In the genomic region with DNA sequence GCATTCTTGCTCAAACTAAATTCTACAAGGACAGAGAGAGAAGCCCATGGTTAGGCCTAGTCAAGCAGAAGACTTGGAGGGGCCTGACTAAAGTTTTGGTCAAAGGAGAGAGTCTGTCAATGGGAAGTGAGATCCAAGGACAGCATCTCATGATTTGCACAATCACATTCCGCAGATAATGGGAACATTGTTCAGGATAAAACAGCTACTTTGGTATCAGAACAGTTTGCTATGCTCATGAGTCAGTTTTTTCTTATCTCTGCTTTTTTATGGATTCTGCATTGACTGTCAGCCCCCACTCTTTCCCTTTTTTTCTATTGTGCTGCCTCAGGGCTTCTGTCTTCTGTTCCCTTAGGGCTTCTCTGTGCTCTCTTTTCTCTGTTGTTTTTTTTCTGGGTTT, we compare ENCODE assay signal across 28 cellular contexts. TPM values are rescaled to one million over a fixed set of nuclear protein-coding genes. Genes with fewer than 3 reads are reported as not detected.
A peak's percentile ranks its signal among the peaks of the same experiment; 100 is the strongest.
DNase-seq lines count a peak whose midpoint lies in the region; ATAC-seq, FAIRE-seq and TF ChIP-seq lines count a peak whose summit lies in the region.
"Had no signal": no experiment of that assay in that cellular context is flagged by ENCODE, and none has a peak within 500 bp of the region (broad histone marks: within the 10 kb centered on the region; RNA-seq: fewer than 3 reads in every experiment).

No MANE protein-coding gene starts in this region.

- no peak for TF ChIP-seq CTCF in fibroblast of villous mesenchyme (IDR thresholded peaks at IDR 0.05; ENCODE audit: insufficient read depth, low read depth, low read length)

- DNase-seq in COLO829 (ENCODE audit: low spot score) (peak; percentile 56), SK-MEL-5 (ENCODE audit: low read depth, low spot score) (peak; percentile 88), fibroblast of villous mesenchyme (ENCODE audit: low read depth) (peak; percentile 11), sciatic nerve (ENCODE audit: low spot score) (no peak), cortex of kidney (lab: John Stamatoyannopoulos, UW) (no peak), H54 (ENCODE audit: insufficient read length, low spot score) (no peak)
- DNase-seq: activated CD4-positive, alpha-beta memory T cell treated with anti-CD3 and anti-CD28 coated beads for 36 hours; activated effector memory CD4-positive, alpha-beta T cell treated with Interleukin-2 at 50 U/mL for 16 hours; activated naive CD8-positive, alpha-beta T cell treated with anti-CD3 and anti-CD28 coated beads for 36 hours; activated T-cell treated with anti-CD3 and anti-CD28 coated beads for 4 hours; H7; Kasumi-1; mucosa of descending colon; MV-4-11; NCI-H1694; NCI-H2171; NCI-H524 treated with DMSO at 0.1 percent for 48 hours; NK-92 treated with Interleukin-12 subunit alpha and Interleukin-12 subunit beta, amount 100 ng/mL, for 24 hours; ovary; SIG-M5; T-helper 1 cell; uterus had no signal

- in situ Hi-C loops in SK-MEL-5 (cut with HindIII; ENCODE audit: low pct_unique_long_range_greater_than_20kb, low sequenced_read_pairs): no loop called here

- no peak overlapping the region for H3K4me3 ChIP-seq in fibroblast of villous mesenchyme (ENCODE audit: low read depth, low read length)
- H3K4me3 ChIP-seq: breast epithelium, mucosa of descending colon, ovary, uterus had no signal

- no peak for FAIRE-seq in H54 (lab: Jason Lieb, UNC)
- FAIRE-seq: GM12891 had no signal

- intact Hi-C loops in sciatic nerve (cut with DNase I): no loop called here

- ATAC-seq in sciatic nerve (peak; percentile 53), SK-N-SH treated with all-trans-retinoic acid at 6 μM for 48 hours (no peak), HG03025 (IDR thresholded peaks at IDR 0.05; ENCODE audit: low FRiP score, unreplicated experiment) (no peak)
- ATAC-seq: activated CD4-positive, CD25-positive, alpha-beta regulatory T cell treated with anti-CD3 and anti-CD28 coated beads, Interleukin-2, amount 50 U/mL, for 24 hours; mucosa of descending colon; Panc1 had no signal

- TF ChIP-seq POLR2A in H54 (IDR thresholded peaks at IDR 0.05; ENCODE audit: low read depth, low read length): no peak

TF ChIP-seq in SK-N-SH treated with all-trans-retinoic acid at 6 μM for 48 hours, 23 proteins besides CTCF, POLR2A, EP300 and RAD21:
- TF ChIP-seq GLIS3 (CRISPR knock-in tag; IDR thresholded peaks at IDR 0.05): no peak
- TF ChIP-seq TOX (CRISPR knock-in tag; IDR thresholded peaks at IDR 0.05; ENCODE audit: borderline replicate concordance): no peak
- no peak for TF ChIP-seq ZFP3 (CRISPR knock-in tag; IDR thresholded peaks at IDR 0.05)
- no peak for TF ChIP-seq ZNF565 (CRISPR knock-in tag; conservative IDR thresholded peaks at IDR 0.05; ENCODE audit: low read depth)
- TF ChIP-seq BACH2 (CRISPR knock-in tag; IDR thresholded peaks at IDR 0.05; ENCODE audit: borderline replicate concordance): no peak
- TF ChIP-seq ZNF8 (CRISPR knock-in tag; IDR thresholded peaks at IDR 0.05): no peak
- no peak for TF ChIP-seq OSR1 (CRISPR knock-in tag; IDR thresholded peaks at IDR 0.05)

RNA-seq across cellular contexts. Expression of gene AKAP7, which starts 28.6 kb away (rescaled TPM):
- 7.5 and 13.8 TPM in 2 replicates for total RNA-seq in SK-MEL-5 (2014; rRNA removed; shearing (Covaris generic))
- 5.6 TPM in 2 replicates for polyA plus RNA-seq in SK-MEL-5 (2015; cell fraction: cytosol; rRNA removed)
- 5.7 and 13.9 TPM in 2 replicates for polyA plus RNA-seq in SK-MEL-5 (2015; cell fraction: nucleus; rRNA removed)
- 4.2 and 4.7 TPM in 2 replicates for total RNA-seq in fibroblast of villous mesenchyme
- 31.8 TPM for total RNA-seq in sciatic nerve

Comparison
In these comparisons a context has a peak if more than half of its experiments do, and no peak if none do; other contexts are left out.
1. DNase-seq: peak in COLO829 (single experiment), SK-MEL-5 (single experiment) and fibroblast of villous mesenchyme (single experiment); none in sciatic nerve (single experiment), cortex of kidney (single experiment) and H54 (single experiment).